In genomic region chr10:107814865-107815487, GRCh38 we compare ENCODE assay signal across 8 cellular contexts.
DNase-seq lines count a peak whose midpoint lies in the region; ATAC-seq, FAIRE-seq and TF ChIP-seq lines count a peak whose summit lies in the region.

No MANE protein-coding gene starts in this region.

- CTCF ChIA-PET in Caco-2 (lab: Charles Lee): interaction anchor here (1.0 kb wide), 1 partner anchor 405 kb away, joined by 3 read pairs; no protein-coding TSS in a partner anchor

- BruUV-seq in Caco-2 (replicated peaks; lab: Mats Ljungman, UMichigan): no TSS peak

- H3K27me3 Mint-ChIP-seq in Caco-2 (ENCODE audit: insufficient read depth, unreplicated experiment): peaks cover 4% of the 10 kb centered on the region

- FAIRE-seq in GM19239 (lab: Jason Lieb, UNC): peak; percentile 40

- H3K27me3 ChIP-seq in Caco-2 (replicated peaks; ENCODE audit: control insufficient read depth, insufficient read depth, low read length) (no peaks in the 10 kb centered on the region), thyroid gland (no peaks in the 10 kb centered on the region)

- no peaks in the 10 kb centered on the region for H3K36me3 Mint-ChIP-seq in Caco-2 (ENCODE audit: insufficient read depth, unreplicated experiment)

- H3K9me3 Mint-ChIP-seq in Caco-2 (ENCODE audit: unreplicated experiment): no peaks in the 10 kb centered on the region

- no peak for ATAC-seq in GM21515 (IDR thresholded peaks at IDR 0.05; ENCODE audit: unreplicated experiment)
- ATAC-seq in GM21423 (IDR thresholded peaks at IDR 0.05; ENCODE audit: unreplicated experiment): no peak

- no peaks in the 10 kb centered on the region for H3K36me3 ChIP-seq in Caco-2 (ENCODE audit: control insufficient read depth, insufficient read depth, low read length)
- no peaks in the 10 kb centered on the region for H3K36me3 ChIP-seq in thyroid gland

- WGBS in thyroid gland, 2 donors: 51 to 66% methylated on average over 6 of the region's 6 CpGs

- no peak overlapping the region for H3K27ac Mint-ChIP-seq in Caco-2 (ENCODE audit: unreplicated experiment)

- TF ChIP-seq POLR2A in NB4 (IDR thresholded peaks at IDR 0.05; ENCODE audit: extremely low read depth, insufficient read length) (no peak), thyroid gland (IDR thresholded peaks at IDR 0.05) (no peak)

- H3K4me3 Mint-ChIP-seq in Caco-2 (ENCODE audit: unreplicated experiment): no peak overlapping the region

- no peaks in the 10 kb centered on the region for H3K9me3 ChIP-seq in Caco-2
- H3K9me3 ChIP-seq in thyroid gland: no peaks in the 10 kb centered on the region

- intact Hi-C loops in Caco-2 (cut with micrococcal nuclease; ENCODE audit: unreplicated experiment): loop anchor here (1.0 to 2.0 kb wide), 2 partner anchors 1110 to 1190 kb away; no protein-coding TSS in a partner anchor
- intact Hi-C loops in thyroid gland (cut with DNase I): no loop called here

- POLR2A ChIA-PET in Caco-2 (lab: Charles Lee): no interaction called here

- peak; percentile 69 to 71 for TF ChIP-seq CTCF in Caco-2 (IDR thresholded peaks at IDR 0.05; ENCODE audit: insufficient read depth in 1 of 2, low read depth in 1 of 2, low read length in 1 of 2, severe bottlenecking in 1 of 2, unreplicated experiment in 1 of 2)
- TF ChIP-seq CTCF in NB4 (IDR thresholded peaks at IDR 0.05; ENCODE audit: low read depth, low read length): peak; percentile 83
- peak in 4 of 6 experiments; percentile 32 to 67 (median 66) for TF ChIP-seq CTCF in thyroid gland (IDR thresholded peaks at IDR 0.05)

- H3K4me1 ChIP-seq in Caco-2 (no peaks in the 10 kb centered on the region), thyroid gland (no peaks in the 10 kb centered on the region)

- H3K4me1 Mint-ChIP-seq in Caco-2 (ENCODE audit: low read depth, unreplicated experiment): no peaks in the 10 kb centered on the region

- DNase-seq in Caco-2 (peak; percentile 49 to 62), GM19239 (ENCODE audit: insufficient read length, low spot score) (peak; percentile 4), NB4 (ENCODE audit: low read depth) (peak; percentile 74), amygdala (lab: John Stamatoyannopoulos, UW) (peak in 30 of 56 donors; percentile 0 to 68 (median 7)), iPS DF 4.7 (ENCODE audit: extremely low read depth, low spot score) (peak; percentile 66), thyroid gland (peak; percentile 55 to 61)

- H3K4me3 ChIP-seq in Caco-2 (ENCODE audit: low read depth, low read length): no peak overlapping the region
- no peak overlapping the region for H3K4me3 ChIP-seq in NB4 (ENCODE audit: low read depth, low read length)
- no peak overlapping the region for H3K4me3 ChIP-seq in thyroid gland (replicated peaks in 1 of 3)

- H3K27ac ChIP-seq in thyroid gland: no peak overlapping the region

Comparison
In these comparisons a context has a peak if more than half of its experiments do, and no peak if none do; other contexts are left out.
1. DNase-seq: peak in every context shown above with its lines; median percentile 74 in NB4; 66 in iPS DF 4.7; 58 in thyroid gland; 56 in Caco-2; 7 in amygdala; 4 in GM19239.